Comparison of ENCODE assay signal across 10 cellular contexts in genomic region chr3:106299300-106300098, GRCh38.
A peak's percentile ranks its signal among the peaks of the same experiment; 100 is the strongest.
DNase-seq lines count a peak whose midpoint lies in the region; ATAC-seq, FAIRE-seq and TF ChIP-seq lines count a peak whose summit lies in the region.
"Had no signal": no experiment of that assay in that cellular context is flagged by ENCODE, and none has a peak within 500 bp of the region (broad histone marks: within the 10 kb centered on the region; RNA-seq: fewer than 3 reads in every experiment).

No MANE protein-coding gene starts in this region.

- no peak for TF ChIP-seq CTCF in GM12878 (IDR thresholded peaks at IDR 0.05 in 2 of 3, conservative IDR thresholded peaks at IDR 0.05 in 1 of 3; ENCODE audit: control insufficient read depth in 2 of 3, extremely low read depth in 1 of 3, insufficient read depth in 1 of 3, low read depth in 3 of 3, low read length in 3 of 3)
- TF ChIP-seq CTCF in testis (IDR thresholded peaks at IDR 0.05), result no peak

- H3K4me1 ChIP-seq in GM12878 (ENCODE audit: control insufficient read depth, insufficient read depth, low read length), result peaks cover 47% of the 10 kb centered on the region
- H3K4me1 ChIP-seq in testis, result no peaks in the 10 kb centered on the region
- no peaks in the 10 kb centered on the region for H3K4me1 ChIP-seq in small intestine (ENCODE audit: control insufficient read depth in 2 of 2, insufficient read depth in 1 of 2, low read depth in 1 of 2, low read length in 1 of 2)

- BruUV-seq in GM12878 (replicated peaks; lab: Mats Ljungman, UMichigan), result no TSS peak

- TF ChIP-seq EP300 in GM12878 (IDR thresholded peaks at IDR 0.05; ENCODE audit: borderline replicate concordance in 1 of 2, control insufficient read depth in 1 of 2, low read depth in 2 of 2, low read length in 2 of 2), result peak; percentile 73 to 79; a peak in 2 of 4 replicates

- H4K20me1 ChIP-seq in GM12878 (ENCODE audit: control insufficient read depth, insufficient read depth), result no peaks in the 10 kb centered on the region

- intact Hi-C loops in GM12878 (cut with micrococcal nuclease; ENCODE audit: unreplicated experiment), result loop anchor here (1.0 to 10.0 kb wide), 4 partner anchors 43 to 615 kb away; partner anchors contain the start of gene CBLB
- intact Hi-C loops in testis (cut with DNase I; ENCODE audit: low total_unique reads), result no loop called here

- H3K79me2 ChIP-seq in GM12878 (ENCODE audit: control insufficient read depth, insufficient read depth, low read length), result no peaks in the 10 kb centered on the region

- no peaks in the 10 kb centered on the region for H3K36me3 ChIP-seq in GM12878 (ENCODE audit: control insufficient read depth in 2 of 2, insufficient read depth in 2 of 2, low read length in 1 of 2)
- H3K36me3 ChIP-seq in testis (ENCODE audit: low read depth, missing control alignments), result no peaks in the 10 kb centered on the region
- H3K36me3 ChIP-seq in small intestine (ENCODE audit: control insufficient read depth in 2 of 2, insufficient read depth in 2 of 2, low read length in 2 of 2), result no peaks in the 10 kb centered on the region

- H3K27ac ChIP-seq in GM12878 (ENCODE audit: control insufficient read depth, insufficient read depth) (peak overlapping the region; percentile 92), testis (no peak overlapping the region), small intestine (ENCODE audit: low read depth in 1 of 2, low read length in 1 of 2) (no peak overlapping the region)

- POLR2A ChIA-PET in GM12878 (lab: Charles Lee), result interaction anchor here (0.9 to 1.4 kb wide), 2 partner anchors 114 to 463 kb away, joined by 3 to 7 read pairs; no protein-coding TSS in a partner anchor

- peaks cover 12% of the 10 kb centered on the region for H3K9me3 ChIP-seq in GM12878 (replicated peaks; ENCODE audit: control insufficient read depth, insufficient read depth, low read length)
- no peaks in the 10 kb centered on the region for H3K9me3 ChIP-seq in testis
- H3K9me3 ChIP-seq in small intestine (ENCODE audit: control insufficient read depth, low read depth), result no peaks in the 10 kb centered on the region

- CTCF ChIA-PET in GM12878 (lab: Yijun Ruan, JAX), result interaction anchor here (1.2 to 3.7 kb wide), 4 partner anchors 43 to 471 kb away, joined by 3 to 15 read pairs (median 5); no protein-coding TSS in a partner anchor

- SMC1A ChIA-PET in GM12878 (lab: Charles Lee; ENCODE audit: uncharacterized antibody, unreplicated experiment), result interaction anchor here (0.7 to 7.1 kb wide), 9 partner anchors 27 to 432 kb away, joined by 3 to 66 read pairs (median 4); partner anchors contain the start of gene CBLB

- ATAC-seq in GM19452 (IDR thresholded peaks at IDR 0.05; ENCODE audit: unreplicated experiment) (peak; percentile 63), HG03280 (IDR thresholded peaks at IDR 0.05; ENCODE audit: unreplicated experiment) (peak; percentile 53), GM12878 (peak; percentile 71)
- ATAC-seq: K562 had no signal

- H3K27me3 ChIP-seq in GM12878 (replicated peaks in 1 of 2; ENCODE audit: control insufficient read depth in 2 of 2, insufficient read depth in 2 of 2, low read length in 1 of 2) (no peaks in the 10 kb centered on the region), testis (no peaks in the 10 kb centered on the region), small intestine (ENCODE audit: control insufficient read depth in 2 of 2, insufficient read depth in 2 of 2, low read length in 2 of 2) (no peaks in the 10 kb centered on the region)

- H3K9ac ChIP-seq in GM12878 (ENCODE audit: control insufficient read depth, insufficient read depth, low read length), result no peak overlapping the region; the same call in 1 of the 2 replicates

- FAIRE-seq in GM12878 (lab: Jason Lieb, UNC), result peak; percentile 18
- FAIRE-seq in small intestine (lab: Jason Lieb, UNC), result no peak
- FAIRE-seq: K562 had no signal

- 4% methylated on average over 2 of the region's 2 CpGs for WGBS in GM12878 (ENCODE audit: insufficient coverage, insufficient replicate concordance, low lambda C conversion rate, missing lambda C conversion rate)
- WGBS in testis, 2 donors, result 44 to 56% methylated on average over 2 of the region's 2 CpGs
- 47 to 71% (median 55%) methylated on average over 2 of the region's 2 CpGs for WGBS in small intestine, 3 donors

- 0 out of 2 replicates have a peak, but pooled peaks have one; percentile 6 for TF ChIP-seq RAD21 in GM12878 (IDR thresholded peaks at IDR 0.05; ENCODE audit: insufficient read depth, low read depth, low read length)

- in situ Hi-C loops in GM12878 (cut with MboI), result loop anchor here (5.0 kb wide), 1 partner anchor 112 kb away; no protein-coding TSS in a partner anchor

- DNase-seq in GM04504 (ENCODE audit: low read depth), result peak; percentile 28
- DNase-seq in GM12878 (ENCODE audit: low read depth, low spot score), result peak; percentile 90
- DNase-seq in testis, result no peak
- DNase-seq in NCI-H748 (lab: John Stamatoyannopoulos, UW; ENCODE audit: unreplicated experiment), result no peak
- no peak for DNase-seq in small intestine
- no peak for DNase-seq in NCI-H446 treated with DMSO at 0.1 percent for 48 hours (lab: John Stamatoyannopoulos, UW)
- DNase-seq: effector CD8-positive, alpha-beta T cell had no signal

- RAD21 ChIA-PET in GM12878 (lab: Charles Lee; ENCODE audit: unreplicated experiment), result interaction anchor here (0.9 to 5.2 kb wide), 7 partner anchors 31 to 463 kb away, joined by 3 to 69 read pairs (median 10); no protein-coding TSS in a partner anchor

- H3K4me2 ChIP-seq in GM12878 (ENCODE audit: control insufficient read depth, insufficient read depth), result peak overlapping the region; percentile 7; the same call in 1 of the 2 replicates

- TF ChIP-seq POLR2A in GM12878 (IDR thresholded peaks at IDR 0.05; ENCODE audit: low read depth, low read length) (no peak), testis (IDR thresholded peaks at IDR 0.05) (no peak)

- H2AFZ ChIP-seq in GM12878 (ENCODE audit: control insufficient read depth, low read depth, low read length), result no peak overlapping the region

- H3K4me3 ChIP-seq in GM12878 (no peak overlapping the region), testis (no peak overlapping the region), small intestine (ENCODE audit: low read depth in 1 of 2, low read length in 2 of 2) (no peak overlapping the region)
- H3K4me3 ChIP-seq: K562 had no signal

TF ChIP-seq in GM12878, 131 proteins besides CTCF, POLR2A, EP300 and RAD21 (continues in another document):
- TF ChIP-seq EZH2 (IDR thresholded peaks at IDR 0.05; ENCODE audit: borderline replicate concordance, control insufficient read depth, low read depth, low read length) (no peak), RBBP5 (conservative IDR thresholded peaks at IDR 0.05) (no peak), NR2C1 (IDR thresholded peaks at IDR 0.05) (no peak), ATF2 (IDR thresholded peaks at IDR 0.05; ENCODE audit: low read length) (peak; percentile 95), SREBF1 (IDR thresholded peaks at IDR 0.05; ENCODE audit: low read length) (no peak), ZBTB4 (CRISPR knock-in tag; IDR thresholded peaks at IDR 0.05) (no peak), LARP7 (IDR thresholded peaks at IDR 0.05) (no peak), BMI1 (IDR thresholded peaks at IDR 0.05; ENCODE audit: borderline replicate concordance) (no peak), CHD2 (IDR thresholded peaks at IDR 0.05; ENCODE audit: borderline replicate concordance, low read depth, low read length) (no peak), RAD51 (IDR thresholded peaks at IDR 0.05) (no peak), EGR1 (IDR thresholded peaks at IDR 0.05; ENCODE audit: borderline replicate concordance in 1 of 2, low read depth in 2 of 2, low read length in 2 of 2) (no peak), WRNIP1 (IDR thresholded peaks at IDR 0.05; ENCODE audit: borderline replicate concordance, low read depth, low read length) (no peak)

Comparison
In these comparisons a context has a peak if more than half of its experiments do, and no peak if none do; other contexts are left out.
1. DNase-seq: peak in GM04504 (single experiment) and GM12878 (single experiment); none in testis (single experiment), NCI-H748 (single experiment), small intestine (single experiment) and NCI-H446 treated with DMSO at 0.1 percent for 48 hours (single experiment).
2. Peak in every context shown above with its lines, with median percentiles within 50 percentile points of each other: ATAC-seq.